23 cellular contexts compared by ENCODE assay signal in genomic region chr13:96690998-96691397, GRCh38.
"Had no signal": no experiment of that assay in that cellular context is flagged by ENCODE, and none has a peak within 500 bp of the region (broad histone marks: within the 10 kb centered on the region; RNA-seq: fewer than 3 reads in every experiment).

No MANE protein-coding gene starts in this region.

- H3K4me3 ChIP-seq: coronary artery, dorsolateral prefrontal cortex, esophagus muscularis mucosa, gastrocnemius medialis, heart right ventricle, left lung, lower lobe of right lung, mucosa of descending colon had no signal

- H3K27me3 ChIP-seq: dorsolateral prefrontal cortex, esophagus muscularis mucosa, gastrocnemius medialis, heart right ventricle, left lung had no signal

- FAIRE-seq: colon, endothelial cell of umbilical vein, islet of Langerhans, keratinocyte had no signal

- H3K27ac ChIP-seq: coronary artery, dorsolateral prefrontal cortex, esophagus muscularis mucosa, gastrocnemius medialis, heart right ventricle, left lung, lower lobe of right lung had no signal

- DNase-seq: dermis blood vessel endothelial cell; dorsolateral prefrontal cortex; effector CD4-positive, alpha-beta T cell; effector memory CD4-positive, alpha-beta T cell; foreskin fibroblast; foreskin melanocyte; gastrocnemius medialis; glutamatergic neuron; head of caudate nucleus; heart right ventricle; hippocampal formation; left cardiac atrium; left lung; left ventricle myocardium superior; lower lobe of right lung; mesenchymal stem cell; mucosa of descending colon had no signal

- H3K4me1 ChIP-seq: esophagus muscularis mucosa, gastrocnemius medialis, heart right ventricle, left lung, lower lobe of right lung had no signal

- H3K36me3 ChIP-seq: esophagus muscularis mucosa, gastrocnemius medialis, heart right ventricle, left lung, lower lobe of right lung had no signal

- ATAC-seq: gastrocnemius medialis, heart right ventricle, left cardiac atrium, left lung, left ventricle myocardium superior, lower lobe of right lung, mucosa of descending colon had no signal

- H3K9me3 ChIP-seq: esophagus muscularis mucosa, gastrocnemius medialis, heart right ventricle, left lung, lower lobe of right lung, mucosa of descending colon had no signal
